8 cellular contexts compared by ENCODE assay signal in the genomic region with DNA sequence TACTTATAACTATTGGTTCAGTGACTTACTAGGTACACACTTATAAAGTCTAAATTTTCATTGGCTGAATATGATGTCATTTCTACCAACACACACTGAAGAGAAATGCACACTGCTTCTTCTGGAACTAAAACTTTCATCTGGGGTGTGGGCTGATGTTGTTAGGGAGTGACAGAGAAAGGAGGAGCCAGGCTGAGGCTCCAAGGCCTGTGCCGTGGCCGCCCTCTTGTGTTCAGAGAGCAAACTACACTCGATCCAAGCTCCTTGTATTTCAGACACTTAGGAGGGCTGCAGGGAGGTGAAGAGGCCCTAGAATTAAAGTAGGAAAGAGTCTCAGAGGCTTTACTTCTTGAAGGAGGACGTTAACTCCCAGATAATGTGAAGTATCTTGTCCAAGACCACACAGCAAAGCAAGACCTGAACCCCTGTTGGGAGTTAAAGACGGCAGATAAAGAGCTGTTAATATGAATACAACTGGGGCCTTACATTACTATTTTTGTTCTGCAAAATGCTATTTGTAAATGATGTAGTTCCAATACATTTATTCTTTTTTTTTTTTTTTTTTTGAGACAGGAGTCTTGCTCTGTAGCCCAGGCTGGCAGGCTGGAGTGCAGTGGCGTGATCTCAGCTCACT.
DNase-seq lines count a peak whose midpoint lies in the region; ATAC-seq and TF ChIP-seq lines count a peak whose summit lies in the region.

No MANE protein-coding gene starts in this region.

- ATAC-seq in GM19025 (IDR thresholded peaks at IDR 0.05; ENCODE audit: low read depth, unreplicated experiment): peak; percentile 69
- ATAC-seq in HG03354 (IDR thresholded peaks at IDR 0.05; ENCODE audit: poor library complexity, severe bottlenecking, unreplicated experiment): peak; percentile 93
- peak; percentile 97 for ATAC-seq in activated CD8-positive, alpha-beta T cell treated with anti-CD3 and anti-CD28 coated beads for 36 hours
- ATAC-seq in memory B cell (ENCODE audit: low read depth): peak; percentile 87

- H3K27me3 Mint-ChIP-seq in CD14-positive monocyte (ENCODE audit: low read depth in 3 of 3) (peaks cover 3 to 11% (median 7%) of the 10 kb centered on the region in 3 donors), memory B cell (peaks cover 14% of the 10 kb centered on the region)
- no peaks in the 10 kb centered on the region for H3K27me3 Mint-ChIP-seq in activated CD8-positive, alpha-beta T cell treated with anti-CD3 and anti-CD28 coated beads for 36 hours

- CTCF ChIA-PET in activated CD8-positive, alpha-beta T cell treated with anti-CD3 and anti-CD28 coated beads for 36 hours (lab: Charles Lee): interaction anchor here (0.6 to 8.9 kb wide), 45 partner anchors 9 to 613 kb away, joined by 3 to 133 read pairs (median 4); no protein-coding TSS in a partner anchor

- H3K27ac Mint-ChIP-seq in CD14-positive monocyte: no peak overlapping the region
- no peak overlapping the region for H3K27ac Mint-ChIP-seq in activated CD8-positive, alpha-beta T cell treated with anti-CD3 and anti-CD28 coated beads for 36 hours
- H3K27ac Mint-ChIP-seq in memory B cell: no peak overlapping the region

- intact Hi-C loops in CD14-positive monocyte (cut with micrococcal nuclease): loop anchor here in 1 of 2 donors (2.0 to 5.0 kb wide), 2 partner anchors 185 to 610 kb away; a partner anchor contains a TSS
- intact Hi-C loops in activated CD8-positive, alpha-beta T cell treated with anti-CD3 and anti-CD28 coated beads for 36 hours (cut with micrococcal nuclease): loop anchor here (2.0 to 5.0 kb wide), 2 partner anchors 40 to 185 kb away; no protein-coding TSS in a partner anchor

- no peak overlapping the region for H3K4me3 Mint-ChIP-seq in CD14-positive monocyte
- no peak overlapping the region for H3K4me3 Mint-ChIP-seq in activated CD8-positive, alpha-beta T cell treated with anti-CD3 and anti-CD28 coated beads for 36 hours
- H3K4me3 Mint-ChIP-seq in memory B cell: no peak overlapping the region

- peak; percentile 91 for TF ChIP-seq CTCF in CD14-positive monocyte (IDR thresholded peaks at IDR 0.05)
- peak; percentile 93 for TF ChIP-seq CTCF in activated CD8-positive, alpha-beta T cell treated with anti-CD3 and anti-CD28 coated beads for 36 hours (IDR thresholded peaks at IDR 0.05)

- peaks cover 0 to 6% (median 2%) of the 10 kb centered on the region in 7 donors for H3K9me3 Mint-ChIP-seq in CD14-positive monocyte
- no peaks in the 10 kb centered on the region for H3K9me3 Mint-ChIP-seq in activated CD8-positive, alpha-beta T cell treated with anti-CD3 and anti-CD28 coated beads for 36 hours
- H3K9me3 Mint-ChIP-seq in memory B cell: peaks cover 3% of the 10 kb centered on the region

- H3K36me3 Mint-ChIP-seq in CD14-positive monocyte (peaks cover 0 to 18% of the 10 kb centered on the region in 2 donors), memory B cell (peaks cover 2% of the 10 kb centered on the region)
- peaks cover 18% of the 10 kb centered on the region for H3K36me3 Mint-ChIP-seq in activated CD8-positive, alpha-beta T cell treated with anti-CD3 and anti-CD28 coated beads for 36 hours (ENCODE audit: low read depth)

- H3K4me1 Mint-ChIP-seq in CD14-positive monocyte (peaks cover 1% of the 10 kb centered on the region), memory B cell (no peaks in the 10 kb centered on the region)
- peaks cover 9% of the 10 kb centered on the region for H3K4me1 Mint-ChIP-seq in activated CD8-positive, alpha-beta T cell treated with anti-CD3 and anti-CD28 coated beads for 36 hours (ENCODE audit: low read depth)

- POLR2A ChIA-PET in activated CD8-positive, alpha-beta T cell treated with anti-CD3 and anti-CD28 coated beads for 36 hours (lab: Charles Lee): interaction anchor here (0.6 to 1.6 kb wide), 2 partner anchors 33 to 36 kb away, joined by 3 to 5 read pairs; no protein-coding TSS in a partner anchor

- DNase-seq in CD14-positive monocyte (ENCODE audit: low spot score) (no peak), NCI-H748 (lab: John Stamatoyannopoulos, UW; ENCODE audit: unreplicated experiment) (peak; percentile 56), memory B cell (ENCODE audit: low spot score in 2 of 2) (peak; percentile 58 to 64)
- peak; percentile 91 for DNase-seq in activated CD8-positive, alpha-beta T cell treated with anti-CD3 and anti-CD28 coated beads for 36 hours
- DNase-seq in effector CD4-positive, alpha-beta T cell: peak; percentile 59
- DNase-seq in stimulated activated CD8-positive, alpha-beta memory T cell treated with anti-CD3 and anti-CD28 coated beads, Interleukin-2, amount 100 ng/mL, for 1 hour (ENCODE audit: low read depth in 2 of 2): peak; percentile 52 to 60
